In the genomic region with DNA sequence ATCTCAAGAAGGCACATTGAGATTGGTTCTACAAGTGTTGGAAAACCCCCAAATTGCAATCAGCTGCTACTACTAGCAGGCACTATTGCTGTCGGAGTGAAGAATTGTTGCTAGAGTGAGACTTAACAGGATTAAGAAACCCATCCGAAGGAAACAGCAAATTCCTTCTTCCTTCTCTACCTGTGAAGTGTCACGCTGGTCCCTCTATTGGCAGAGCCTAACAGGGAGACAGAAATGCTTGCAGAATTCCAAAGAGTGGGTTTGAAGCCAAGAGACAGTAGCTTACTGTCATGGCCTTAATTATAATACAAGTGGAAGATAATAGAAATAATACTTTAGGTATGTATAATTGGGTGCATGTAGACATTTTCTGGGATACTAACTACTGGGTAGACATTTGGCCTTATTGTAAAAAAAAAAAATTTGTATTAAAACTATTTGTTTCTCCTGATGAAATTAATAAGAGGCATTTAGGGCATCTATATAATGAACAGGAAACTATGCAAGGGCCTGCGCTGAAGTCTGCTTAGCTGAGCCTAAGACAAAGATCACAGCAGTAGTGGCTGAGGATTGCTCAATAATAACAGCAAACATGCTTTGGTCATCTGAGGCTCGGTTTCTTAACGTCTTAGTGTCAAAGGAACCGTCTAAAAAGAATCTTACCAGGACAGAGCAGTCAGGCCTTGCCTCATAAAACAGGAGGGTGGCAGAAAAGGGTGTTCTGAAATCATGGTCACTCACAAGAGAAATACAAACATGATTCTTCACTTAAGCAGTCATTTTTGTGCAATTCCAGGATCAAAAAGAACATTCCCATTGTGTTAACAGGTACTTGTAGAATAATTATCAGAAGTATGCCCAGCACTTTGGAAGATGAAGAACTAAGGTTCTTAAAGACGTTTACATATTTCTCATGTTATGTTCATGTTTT, we compare ENCODE assay signal across 24 cellular contexts. TPM values are rescaled to one million over a fixed set of nuclear protein-coding genes. Genes with fewer than 3 reads are reported as not detected.
DNase-seq lines count a peak whose midpoint lies in the region; ATAC-seq and TF ChIP-seq lines count a peak whose summit lies in the region.
"Had no signal": no experiment of that assay in that cellular context is flagged by ENCODE, and none has a peak within 500 bp of the region (broad histone marks: within the 10 kb centered on the region; RNA-seq: fewer than 3 reads in every experiment).

No MANE protein-coding gene starts in this region.

- no peak overlapping the region for H3K27ac ChIP-seq in GM23338 (ENCODE audit: low read depth)
- H3K27ac ChIP-seq in naive thymus-derived CD4-positive, alpha-beta T cell (ENCODE audit: low read depth, low read length) = no peak overlapping the region
- H3K27ac ChIP-seq: gastroesophageal sphincter, sigmoid colon, SJSA1 had no signal

- no peak; a peak in 1 of 4 replicates for TF ChIP-seq CTCF in GM23338 (conservative IDR thresholded peaks at IDR 0.05; ENCODE audit: low read depth in 2 of 2)
- TF ChIP-seq CTCF in choroid plexus epithelial cell (conservative IDR thresholded peaks at IDR 0.05; ENCODE audit: low read depth, low read length) = no peak

- no peaks in the 10 kb centered on the region for H3K9me3 ChIP-seq in naive thymus-derived CD4-positive, alpha-beta T cell (ENCODE audit: control insufficient read depth in 2 of 3, low read length in 3 of 3)
- H3K9me3 ChIP-seq in MG63 = no peaks in the 10 kb centered on the region
- H3K9me3 ChIP-seq: gastroesophageal sphincter, sigmoid colon, SJSA1 had no signal

- H4K20me1 ChIP-seq in GM23338 (replicated peaks; ENCODE audit: insufficient read depth) = no peaks in the 10 kb centered on the region

- H3K36me3 ChIP-seq in GM23338 (ENCODE audit: insufficient read depth) (no peaks in the 10 kb centered on the region), MG63 (no peaks in the 10 kb centered on the region)
- H3K36me3 ChIP-seq in naive thymus-derived CD4-positive, alpha-beta T cell (ENCODE audit: control insufficient read depth in 2 of 3, insufficient read depth in 3 of 3, low read length in 3 of 3) = no peaks in the 10 kb centered on the region
- H3K36me3 ChIP-seq: sigmoid colon, SJSA1 had no signal

- H3K9me2 ChIP-seq in GM23338 (ENCODE audit: insufficient read depth) = no peaks in the 10 kb centered on the region; the same call in 1 of the 2 replicates

- H2AFZ ChIP-seq in GM23338 = no peak overlapping the region; the same call in 1 of the 2 replicates

- peak; percentile 33 for DNase-seq in GM23338 (ENCODE audit: low spot score)
- DNase-seq in NOMO-1 treated with DMSO at 0.1 percent for 48 hours (lab: John Stamatoyannopoulos, UW; ENCODE audit: unreplicated experiment) = peak; percentile 85
- peak; percentile 75 for DNase-seq in choroid plexus epithelial cell (ENCODE audit: low read depth)
- DNase-seq in naive thymus-derived CD4-positive, alpha-beta T cell = no peak
- DNase-seq in MG63 = no peak
- DNase-seq in stimulated activated CD4-positive, alpha-beta T cell treated with anti-CD3 and anti-CD28 coated beads, Interleukin-4, amount 100 ng/mL, for 24 hours = no peak
- no peak for DNase-seq in activated effector memory CD4-positive, alpha-beta T cell treated with anti-CD3 and anti-CD28 coated beads, Interleukin-2, amount 50 U/mL, for 16 hours
- DNase-seq: activated CD4-positive, alpha-beta T cell treated with anti-CD3 and anti-CD28 coated beads, Interleukin-2, amount 50 U/mL, for 4 hours; anterior cingulate cortex; CD8-positive, alpha-beta T cell; central memory CD4-positive, alpha-beta T cell; DMS53; erythroblast; H7; natural killer cell; NCI-H1436; NCI-H69; sigmoid colon; stimulated activated naive CD4-positive, alpha-beta T cell treated with Interleukin-2 at 50 U/mL for 16 hours had no signal

- POLR2A ChIA-PET in naive thymus-derived CD4-positive, alpha-beta T cell (lab: Charles Lee) = no interaction called here

- H3F3A ChIP-seq in GM23338 (replicated peaks; ENCODE audit: low read depth) = no peaks in the 10 kb centered on the region

- H3K79me2 ChIP-seq in GM23338 (replicated peaks; ENCODE audit: insufficient read depth) = no peaks in the 10 kb centered on the region

- H3K4me2 ChIP-seq in GM23338 = no peak overlapping the region

- CTCF ChIA-PET in naive thymus-derived CD4-positive, alpha-beta T cell (lab: Charles Lee) = no interaction called here

- H3K27me3 Mint-ChIP-seq in GM23338 (ENCODE audit: insufficient read depth, low read depth, poor library complexity) = peaks cover 1% of the 10 kb centered on the region
- no peaks in the 10 kb centered on the region for H3K27me3 Mint-ChIP-seq in naive thymus-derived CD4-positive, alpha-beta T cell

- H3K27me3 ChIP-seq in GM23338 (ENCODE audit: insufficient read depth) = no peaks in the 10 kb centered on the region
- no peaks in the 10 kb centered on the region for H3K27me3 ChIP-seq in naive thymus-derived CD4-positive, alpha-beta T cell (ENCODE audit: control insufficient read depth in 2 of 2, insufficient read depth in 2 of 2, low read length in 2 of 2)
- H3K27me3 ChIP-seq in MG63 = no peaks in the 10 kb centered on the region
- H3K27me3 ChIP-seq: gastroesophageal sphincter, sigmoid colon, SJSA1 had no signal

- peaks cover 8% of the 10 kb centered on the region for H3K4me1 Mint-ChIP-seq in GM23338
- peaks cover 20 to 41% (median 32%) of the 10 kb centered on the region in 7 donors for H3K4me1 Mint-ChIP-seq in naive thymus-derived CD4-positive, alpha-beta T cell

- H3K4me3 ChIP-seq in GM23338 (no peak overlapping the region), choroid plexus epithelial cell (ENCODE audit: low read depth, low read length) (no peak overlapping the region), MG63 (no peak overlapping the region)
- no peak overlapping the region for H3K4me3 ChIP-seq in naive thymus-derived CD4-positive, alpha-beta T cell (ENCODE audit: low read length)
- H3K4me3 ChIP-seq: gastroesophageal sphincter, sigmoid colon, SJSA1 had no signal

- intact Hi-C loops in naive thymus-derived CD4-positive, alpha-beta T cell (cut with micrococcal nuclease) = no loop called here

- H3K27ac Mint-ChIP-seq in GM23338 = no peak overlapping the region
- no peak overlapping the region for H3K27ac Mint-ChIP-seq in naive thymus-derived CD4-positive, alpha-beta T cell
- H3K27ac Mint-ChIP-seq: CD8-positive, alpha-beta T cell; natural killer cell; T-helper 2 cell treated with Interferon-gamma antibody and Interleukin-4, amounts not matched to agents 5 μg/mL and 100 μg/mL, for 36 hours had no signal

- H3K4me3 Mint-ChIP-seq in GM23338 = no peak overlapping the region
- no peak overlapping the region for H3K4me3 Mint-ChIP-seq in naive thymus-derived CD4-positive, alpha-beta T cell
- H3K4me3 Mint-ChIP-seq: CD8-positive, alpha-beta T cell; natural killer cell; T-helper 2 cell treated with Interferon-gamma antibody and Interleukin-4, amounts not matched to agents 5 μg/mL and 100 μg/mL, for 36 hours had no signal

- H3K36me3 Mint-ChIP-seq in GM23338 (ENCODE audit: low read depth) = no peaks in the 10 kb centered on the region
- peaks cover 0 to 23% (median 3%) of the 10 kb centered on the region in 5 donors for H3K36me3 Mint-ChIP-seq in naive thymus-derived CD4-positive, alpha-beta T cell
- H3K36me3 Mint-ChIP-seq: natural killer cell had no signal

- H3K9me3 Mint-ChIP-seq in GM23338 = no peaks in the 10 kb centered on the region
- no peaks in the 10 kb centered on the region for H3K9me3 Mint-ChIP-seq in naive thymus-derived CD4-positive, alpha-beta T cell
- H3K9me3 Mint-ChIP-seq: CD8-positive, alpha-beta T cell; natural killer cell; T-helper 2 cell treated with Interferon-gamma antibody and Interleukin-4, amounts not matched to agents 5 μg/mL and 100 μg/mL, for 36 hours had no signal

- peaks cover 6% of the 10 kb centered on the region; the same call in 1 of the 2 replicates for H3K4me1 ChIP-seq in GM23338 (ENCODE audit: insufficient read depth)
- peaks cover 0 to 17% of the 10 kb centered on the region in 2 donors for H3K4me1 ChIP-seq in naive thymus-derived CD4-positive, alpha-beta T cell (ENCODE audit: control insufficient read depth in 2 of 2, insufficient read depth in 2 of 2, low read length in 2 of 2)
- H3K4me1 ChIP-seq: gastroesophageal sphincter, SJSA1 had no signal

- peak; percentile 54 for ATAC-seq in GM23338
- ATAC-seq in naive thymus-derived CD4-positive, alpha-beta T cell = peak; percentile 47
- ATAC-seq in HG02981 (IDR thresholded peaks at IDR 0.05; ENCODE audit: unreplicated experiment) = no peak
- ATAC-seq: CD8-positive, alpha-beta T cell; gastroesophageal sphincter; natural killer cell; Panc1 had no signal

RNA-seq across cellular contexts. Expression of gene FAM241A, which starts 40.8 kb away (rescaled TPM):
- total RNA-seq in GM23338 (2014; rRNA removed; shearing (Covaris generic)) = 0.43 and 0.63 TPM in 2 replicates
- polyA plus RNA-seq in GM23338 (2016; fragmentation: Nextera tagmentation; extraction: Ambion mirVana) = 0.58 and 0.66 TPM in 2 replicates
- total RNA-seq in naive thymus-derived CD4-positive, alpha-beta T cell = 1 to 10 TPM; 1.2 to 2.4 (median 2.0) TPM
- 1 to 10 TPM; 2.0 to 2.3 TPM for polyA plus RNA-seq in naive thymus-derived CD4-positive, alpha-beta T cell
- 1.2 and 3.7 TPM in 2 replicates for total RNA-seq in MG63 (2014; rRNA removed; shearing (Covaris generic); ENCODE audit: low replicate concordance)

RNA-seq across cellular contexts. Expression of gene AP1AR, which starts 45.6 kb away (rescaled TPM):
- 25.5 and 28.0 TPM in 2 replicates for total RNA-seq in GM23338 (2014; rRNA removed; shearing (Covaris generic))
- 17.5 and 18.5 TPM in 2 replicates for polyA plus RNA-seq in GM23338 (2016; fragmentation: Nextera tagmentation; extraction: Ambion mirVana)
- total RNA-seq in naive thymus-derived CD4-positive, alpha-beta T cell = 10 to 100 TPM in 4 of 5 experiments, 1 to 10 TPM in 1; 7.3 to 21.0 (median 17.0) TPM
- 10 to 100 TPM; 16.4 to 23.8 TPM for polyA plus RNA-seq in naive thymus-derived CD4-positive, alpha-beta T cell
- total RNA-seq in MG63 (2014; rRNA removed; shearing (Covaris generic); ENCODE audit: low replicate concordance) = 17.5 and 23.9 TPM in 2 replicates

Comparison
In these comparisons a context has a peak if more than half of its experiments do, and no peak if none do; other contexts are left out.
1. DNase-seq: peak in GM23338 (single experiment), NOMO-1 treated with DMSO at 0.1 percent for 48 hours (single experiment) and choroid plexus epithelial cell (single experiment); none in naive thymus-derived CD4-positive, alpha-beta T cell (0 of 9), MG63 (single experiment), stimulated activated CD4-positive, alpha-beta T cell treated with anti-CD3 and anti-CD28 coated beads, Interleukin-4, amount 100 ng/mL, for 24 hours (single experiment) and activated effector memory CD4-positive, alpha-beta T cell treated with anti-CD3 and anti-CD28 coated beads, Interleukin-2, amount 50 U/mL, for 16 hours (single experiment).